In genomic region chr15:78993931-78994530, GRCh38 we compare ENCODE assay signal across 35 cellular contexts. TPM values are rescaled to one million over a fixed set of nuclear protein-coding genes. Genes with fewer than 3 reads are reported as not detected.
DNase-seq lines count a peak whose midpoint lies in the region; ATAC-seq and TF ChIP-seq lines count a peak whose summit lies in the region.
"Had no signal": no experiment of that assay in that cellular context is flagged by ENCODE, and none has a peak within 500 bp of the region (broad histone marks: within the 10 kb centered on the region; RNA-seq: fewer than 3 reads in every experiment).

No MANE protein-coding gene starts in this region.

- peaks cover 10% of the 10 kb centered on the region for H3K4me1 Mint-ChIP-seq in GM23338
- H3K4me1 Mint-ChIP-seq: activated naive CD4-positive, alpha-beta T cell treated with anti-CD3 and anti-CD28 coated beads, Interleukin-2, amount 50 U/mL, for 24 hours; CD8-positive, alpha-beta memory T cell had no signal

- no peaks in the 10 kb centered on the region for H3K79me2 ChIP-seq in GM23338 (replicated peaks; ENCODE audit: insufficient read depth)
- H3K79me2 ChIP-seq in osteoblast (ENCODE audit: insufficient read depth, low read length), result no peaks in the 10 kb centered on the region

- no peak for DNase-seq in GM23338 (ENCODE audit: low spot score)
- peak; percentile 14 for DNase-seq in NCI-H345 treated with DMSO at 0.1 percent for 48 hours (lab: John Stamatoyannopoulos, UW; ENCODE audit: unreplicated experiment)
- DNase-seq in iPS-NIHi11 (ENCODE audit: low spot score), result peak; percentile 37
- DNase-seq in osteoblast (ENCODE audit: insufficient read length, low spot score, missing footprints), result peak; percentile 65
- DNase-seq: activated CD4-positive, alpha-beta T cell treated with anti-CD3 and anti-CD28 coated beads for 48 hours; activated CD8-positive, alpha-beta memory T cell treated with anti-CD3 and anti-CD28 coated beads for 24 hours; activated T-cell treated with anti-CD3 and anti-CD28 coated beads for 4 hours; amniotic stem cell; CD8-positive, alpha-beta memory T cell; dorsolateral prefrontal cortex; esophagus squamous epithelium; foreskin keratinocyte; HCEC 1CT; KBM-7; MG63; NCI-H2029 treated with DMSO at 0.1 percent for 48 hours; NCI-H2227 treated with DMSO at 0.1 percent for 48 hours; Peyer's patch; right lobe of liver; SIG-M5; spleen; stimulated activated CD4-positive, alpha-beta T cell treated with anti-CD3 and anti-CD28 coated beads, Interleukin-2, amount 100 ng/mL, for 24 hours; stimulated activated CD8-positive, alpha-beta memory T cell treated with anti-CD3 and anti-CD28 coated beads, Interleukin-4, amount 100 ng/mL, for 48 hours; stimulated activated naive CD8-positive, alpha-beta T cell treated with anti-CD3 and anti-CD28 coated beads, Interleukin-15, amount 100 ng/mL, for 72 hours had no signal

- H3K9me3 Mint-ChIP-seq in GM23338, result peaks cover 4% of the 10 kb centered on the region; the same call in 1 of the 3 replicates
- H3K9me3 Mint-ChIP-seq: activated naive CD4-positive, alpha-beta T cell treated with anti-CD3 and anti-CD28 coated beads, Interleukin-2, amount 50 U/mL, for 24 hours; CD8-positive, alpha-beta memory T cell; stimulated activated naive CD8-positive, alpha-beta T cell treated with anti-CD3 and anti-CD28 coated beads, Interleukin-15, amount 100 ng/mL, for 72 hours had no signal

- H3K27me3 ChIP-seq in GM23338 (ENCODE audit: insufficient read depth), result no peaks in the 10 kb centered on the region
- H3K27me3 ChIP-seq in osteoblast (ENCODE audit: insufficient read depth, low read length), result no peaks in the 10 kb centered on the region
- H3K27me3 ChIP-seq: dorsolateral prefrontal cortex, esophagus squamous epithelium, foreskin keratinocyte, heart left ventricle, MG63, Peyer's patch, right lobe of liver, spleen, vagina had no signal

- H3K9me2 ChIP-seq in GM23338 (ENCODE audit: insufficient read depth), result no peaks in the 10 kb centered on the region

- no peak overlapping the region for H3K27ac ChIP-seq in GM23338 (ENCODE audit: low read depth)
- H3K27ac ChIP-seq in osteoblast (ENCODE audit: low read depth, low read length), result no peak overlapping the region
- H3K27ac ChIP-seq: esophagus squamous epithelium, foreskin keratinocyte, heart left ventricle, right lobe of liver, spleen, thoracic aorta, vagina, VCaP had no signal

- H3K27ac Mint-ChIP-seq in GM23338, result no peak overlapping the region
- H3K27ac Mint-ChIP-seq: activated naive CD4-positive, alpha-beta T cell treated with anti-CD3 and anti-CD28 coated beads, Interleukin-2, amount 50 U/mL, for 24 hours; stimulated activated naive CD8-positive, alpha-beta T cell treated with anti-CD3 and anti-CD28 coated beads, Interleukin-15, amount 100 ng/mL, for 72 hours had no signal

- no peaks in the 10 kb centered on the region for H3K36me3 ChIP-seq in GM23338 (ENCODE audit: insufficient read depth)
- H3K36me3 ChIP-seq in osteoblast (ENCODE audit: insufficient read depth, low read length), result no peaks in the 10 kb centered on the region
- H3K36me3 ChIP-seq: esophagus squamous epithelium, heart left ventricle, MG63, Peyer's patch, right lobe of liver, spleen, thoracic aorta, vagina had no signal

- no peaks in the 10 kb centered on the region for H3F3A ChIP-seq in GM23338 (replicated peaks; ENCODE audit: low read depth)

- TF ChIP-seq CTCF in GM23338 (conservative IDR thresholded peaks at IDR 0.05; ENCODE audit: low read depth in 2 of 2) (no peak), osteoblast (IDR thresholded peaks at IDR 0.05; ENCODE audit: extremely low read depth, low read depth, low read length) (no peak)

- ATAC-seq in GM23338 (peak; percentile 52), GM18858 (IDR thresholded peaks at IDR 0.05; ENCODE audit: unreplicated experiment) (no peak), HG03439 (IDR thresholded peaks at IDR 0.05; ENCODE audit: unreplicated experiment) (no peak), HG02973 (IDR thresholded peaks at IDR 0.05; ENCODE audit: unreplicated experiment) (no peak), HG02981 (IDR thresholded peaks at IDR 0.05; ENCODE audit: unreplicated experiment) (no peak)
- ATAC-seq: foreskin keratinocyte; GM12878; heart left ventricle; stimulated activated naive CD8-positive, alpha-beta T cell treated with anti-CD3 and anti-CD28 coated beads, Interleukin-15, amount 100 ng/mL, for 72 hours had no signal

- H3K4me2 ChIP-seq in GM23338, result no peak overlapping the region
- H3K4me2 ChIP-seq in osteoblast (ENCODE audit: insufficient read depth, low read length), result no peak overlapping the region

- H3K4me3 Mint-ChIP-seq in GM23338, result no peak overlapping the region
- H3K4me3 Mint-ChIP-seq: activated naive CD4-positive, alpha-beta T cell treated with anti-CD3 and anti-CD28 coated beads, Interleukin-2, amount 50 U/mL, for 24 hours; brain; CD8-positive, alpha-beta memory T cell; stimulated activated naive CD8-positive, alpha-beta T cell treated with anti-CD3 and anti-CD28 coated beads, Interleukin-15, amount 100 ng/mL, for 72 hours had no signal

- H3K36me3 Mint-ChIP-seq in GM23338 (ENCODE audit: low read depth), result no peaks in the 10 kb centered on the region
- H3K36me3 Mint-ChIP-seq: activated naive CD4-positive, alpha-beta T cell treated with anti-CD3 and anti-CD28 coated beads, Interleukin-2, amount 50 U/mL, for 24 hours; brain; CD8-positive, alpha-beta memory T cell had no signal

- H3K4me1 ChIP-seq in GM23338 (ENCODE audit: insufficient read depth), result no peaks in the 10 kb centered on the region
- peaks cover 7% of the 10 kb centered on the region for H3K4me1 ChIP-seq in osteoblast (ENCODE audit: insufficient read depth, low read length)
- H3K4me1 ChIP-seq: right lobe of liver had no signal

- no peak overlapping the region for H3K4me3 ChIP-seq in GM23338
- H3K4me3 ChIP-seq in osteoblast (ENCODE audit: insufficient read depth, low read length), result no peak overlapping the region
- H3K4me3 ChIP-seq: dorsolateral prefrontal cortex, esophagus squamous epithelium, GM12878, heart left ventricle, MG63, Peyer's patch, right lobe of liver, spleen, thoracic aorta, vagina had no signal

- H3K9me3 ChIP-seq in osteoblast (ENCODE audit: low read depth, low read length), result no peaks in the 10 kb centered on the region
- H3K9me3 ChIP-seq: esophagus squamous epithelium, heart left ventricle, MG63, Peyer's patch, right lobe of liver, spleen, thoracic aorta, vagina had no signal

- H4K20me1 ChIP-seq in GM23338 (replicated peaks; ENCODE audit: insufficient read depth) (no peaks in the 10 kb centered on the region), osteoblast (ENCODE audit: insufficient read depth, low read length) (no peaks in the 10 kb centered on the region)

- no peak overlapping the region for H2AFZ ChIP-seq in GM23338
- no peak overlapping the region for H2AFZ ChIP-seq in osteoblast (ENCODE audit: low read length)

- peaks cover 7% of the 10 kb centered on the region for H3K27me3 Mint-ChIP-seq in GM23338 (ENCODE audit: insufficient read depth, low read depth, poor library complexity)
- H3K27me3 Mint-ChIP-seq: activated naive CD4-positive, alpha-beta T cell treated with anti-CD3 and anti-CD28 coated beads, Interleukin-2, amount 50 U/mL, for 24 hours; stimulated activated naive CD8-positive, alpha-beta T cell treated with anti-CD3 and anti-CD28 coated beads, Interleukin-15, amount 100 ng/mL, for 72 hours had no signal

TF ChIP-seq in GM23338, 12 proteins besides CTCF, POLR2A, EP300 and RAD21 (continues in another document):
- TF ChIP-seq ZNF331 (CRISPR knock-in tag; IDR thresholded peaks at IDR 0.05; ENCODE audit: low read depth), result no peak

RNA-seq across cellular contexts. Expression of gene CTSH, which starts 49.2 kb away (rescaled TPM):
- total RNA-seq in GM23338 (2014; rRNA removed; shearing (Covaris generic)), result 19.7 and 41.2 TPM in 2 replicates
- polyA plus RNA-seq in GM23338 (2016; fragmentation: Nextera tagmentation; extraction: Ambion mirVana), result 18.2 and 19.9 TPM in 2 replicates
- 4.7 and 8.8 TPM in 2 replicates for total RNA-seq in osteoblast
